Comparison of ENCODE assay signal across 2 cellular contexts in the genomic region with DNA sequence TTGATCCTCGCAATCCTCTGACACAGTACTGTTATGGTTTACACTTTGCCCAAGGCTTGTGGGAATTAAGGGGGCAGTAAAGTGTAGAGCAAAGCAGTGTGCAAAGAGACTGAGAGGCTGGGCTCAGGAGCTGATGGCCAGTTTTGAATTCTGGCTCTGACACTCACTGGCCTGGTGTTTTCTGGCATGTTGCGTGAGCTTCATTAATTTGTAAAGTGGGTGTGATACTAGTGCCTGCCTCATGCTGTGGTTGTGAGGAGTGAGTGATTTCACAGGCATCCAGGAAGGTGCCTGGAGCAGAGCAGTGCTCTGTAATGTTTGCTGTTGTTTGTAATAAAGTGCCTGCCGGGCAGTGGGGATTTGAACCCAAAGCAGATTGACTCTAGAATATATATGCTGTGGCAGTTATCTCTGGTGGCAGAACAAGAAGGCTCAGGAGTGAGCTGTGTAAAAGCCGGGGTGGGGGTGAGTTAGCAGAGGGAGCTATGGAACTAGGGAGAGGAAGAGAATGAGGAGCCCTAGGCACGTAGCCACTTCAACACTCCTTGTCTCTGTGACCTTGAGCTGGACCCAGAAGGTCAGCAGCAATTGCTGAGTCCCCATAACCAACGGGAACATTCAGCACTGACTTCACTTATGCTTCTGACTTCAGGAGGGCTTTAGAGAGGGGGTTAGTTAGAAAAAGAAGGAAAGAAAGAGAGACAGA.
TF ChIP-seq lines count a peak whose summit lies in the region.

No MANE protein-coding gene starts in this region.

TF ChIP-seq in SK-N-SH treated with all-trans-retinoic acid at 6 μM for 48 hours, 23 proteins besides CTCF, POLR2A, EP300 and RAD21 (continued from another document):
- TF ChIP-seq, protein P1, sequence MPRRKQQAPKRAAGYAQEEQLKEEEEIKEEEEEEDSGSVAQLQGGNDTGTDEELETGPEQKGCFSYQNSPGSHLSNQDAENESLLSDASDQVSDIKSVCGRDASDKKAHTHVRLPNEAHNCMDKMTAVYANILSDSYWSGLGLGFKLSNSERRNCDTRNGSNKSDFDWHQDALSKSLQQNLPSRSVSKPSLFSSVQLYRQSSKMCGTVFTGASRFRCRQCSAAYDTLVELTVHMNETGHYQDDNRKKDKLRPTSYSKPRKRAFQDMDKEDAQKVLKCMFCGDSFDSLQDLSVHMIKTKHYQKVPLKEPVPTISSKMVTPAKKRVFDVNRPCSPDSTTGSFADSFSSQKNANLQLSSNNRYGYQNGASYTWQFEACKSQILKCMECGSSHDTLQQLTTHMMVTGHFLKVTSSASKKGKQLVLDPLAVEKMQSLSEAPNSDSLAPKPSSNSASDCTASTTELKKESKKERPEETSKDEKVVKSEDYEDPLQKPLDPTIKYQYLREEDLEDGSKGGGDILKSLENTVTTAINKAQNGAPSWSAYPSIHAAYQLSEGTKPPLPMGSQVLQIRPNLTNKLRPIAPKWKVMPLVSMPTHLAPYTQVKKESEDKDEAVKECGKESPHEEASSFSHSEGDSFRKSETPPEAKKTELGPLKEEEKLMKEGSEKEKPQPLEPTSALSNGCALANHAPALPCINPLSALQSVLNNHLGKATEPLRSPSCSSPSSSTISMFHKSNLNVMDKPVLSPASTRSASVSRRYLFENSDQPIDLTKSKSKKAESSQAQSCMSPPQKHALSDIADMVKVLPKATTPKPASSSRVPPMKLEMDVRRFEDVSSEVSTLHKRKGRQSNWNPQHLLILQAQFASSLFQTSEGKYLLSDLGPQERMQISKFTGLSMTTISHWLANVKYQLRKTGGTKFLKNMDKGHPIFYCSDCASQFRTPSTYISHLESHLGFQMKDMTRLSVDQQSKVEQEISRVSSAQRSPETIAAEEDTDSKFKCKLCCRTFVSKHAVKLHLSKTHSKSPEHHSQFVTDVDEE (CRISPR knock-in tag; IDR thresholded peaks at IDR 0.05) = no peak
- TF ChIP-seq ZFP30 (CRISPR knock-in tag; IDR thresholded peaks at IDR 0.05) (no peak), ZNF8 (CRISPR knock-in tag; IDR thresholded peaks at IDR 0.05) (no peak), ESRRG (CRISPR knock-in tag; IDR thresholded peaks at IDR 0.05) (no peak), OSR1 (CRISPR knock-in tag; IDR thresholded peaks at IDR 0.05) (no peak), TOX (CRISPR knock-in tag; IDR thresholded peaks at IDR 0.05; ENCODE audit: borderline replicate concordance) (no peak), TCF4 (CRISPR knock-in tag; IDR thresholded peaks at IDR 0.05; ENCODE audit: borderline replicate concordance) (no peak), ZC3H10 (CRISPR knock-in tag; IDR thresholded peaks at IDR 0.05) (no peak), ISL1 (CRISPR knock-in tag; IDR thresholded peaks at IDR 0.05) (no peak), GLIS3 (CRISPR knock-in tag; IDR thresholded peaks at IDR 0.05) (no peak), ZFP3 (CRISPR knock-in tag; IDR thresholded peaks at IDR 0.05) (no peak), ZNF565 (CRISPR knock-in tag; conservative IDR thresholded peaks at IDR 0.05; ENCODE audit: low read depth) (no peak)
- TF ChIP-seq, protein P2, sequence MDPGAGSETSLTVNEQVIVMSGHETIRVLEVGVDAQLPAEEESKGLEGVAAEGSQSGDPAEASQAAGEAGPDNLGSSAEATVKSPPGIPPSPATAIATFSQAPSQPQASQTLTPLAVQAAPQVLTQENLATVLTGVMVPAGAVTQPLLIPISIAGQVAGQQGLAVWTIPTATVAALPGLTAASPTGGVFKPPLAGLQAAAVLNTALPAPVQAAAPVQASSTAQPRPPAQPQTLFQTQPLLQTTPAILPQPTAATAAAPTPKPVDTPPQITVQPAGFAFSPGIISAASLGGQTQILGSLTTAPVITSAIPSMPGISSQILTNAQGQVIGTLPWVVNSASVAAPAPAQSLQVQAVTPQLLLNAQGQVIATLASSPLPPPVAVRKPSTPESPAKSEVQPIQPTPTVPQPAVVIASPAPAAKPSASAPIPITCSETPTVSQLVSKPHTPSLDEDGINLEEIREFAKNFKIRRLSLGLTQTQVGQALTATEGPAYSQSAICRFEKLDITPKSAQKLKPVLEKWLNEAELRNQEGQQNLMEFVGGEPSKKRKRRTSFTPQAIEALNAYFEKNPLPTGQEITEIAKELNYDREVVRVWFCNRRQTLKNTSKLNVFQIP (CRISPR knock-in tag; IDR thresholded peaks at IDR 0.05; ENCODE audit: borderline replicate concordance, low read depth) = no peak
TF ChIP-seq in SK-N-SH treated with all-trans-retinoic acid at 6 μM for 48 hours: peak in this region for 0.

TF ChIP-seq in SK-N-SH, 30 proteins besides CTCF, POLR2A, EP300 and RAD21 (continued from another document):
- no peak for TF ChIP-seq RCOR1 (IDR thresholded peaks at IDR 0.05; ENCODE audit: low read length)
- TF ChIP-seq POLR2AphosphoS5 (IDR thresholded peaks at IDR 0.05; ENCODE audit: low read depth, low read length) = no peak
- no peak for TF ChIP-seq FOSL2 (IDR thresholded peaks at IDR 0.05; ENCODE audit: borderline replicate concordance, low read depth)
- TF ChIP-seq FOXM1 (IDR thresholded peaks at IDR 0.05; ENCODE audit: low read depth) = no peak
- TF ChIP-seq YY1 (IDR thresholded peaks at IDR 0.05; ENCODE audit: low read depth) = no peak
- TF ChIP-seq RXRA (IDR thresholded peaks at IDR 0.05; ENCODE audit: borderline replicate concordance, low read depth) = no peak
